Comparison of ENCODE assay signal across 22 cellular contexts in the genomic region with DNA sequence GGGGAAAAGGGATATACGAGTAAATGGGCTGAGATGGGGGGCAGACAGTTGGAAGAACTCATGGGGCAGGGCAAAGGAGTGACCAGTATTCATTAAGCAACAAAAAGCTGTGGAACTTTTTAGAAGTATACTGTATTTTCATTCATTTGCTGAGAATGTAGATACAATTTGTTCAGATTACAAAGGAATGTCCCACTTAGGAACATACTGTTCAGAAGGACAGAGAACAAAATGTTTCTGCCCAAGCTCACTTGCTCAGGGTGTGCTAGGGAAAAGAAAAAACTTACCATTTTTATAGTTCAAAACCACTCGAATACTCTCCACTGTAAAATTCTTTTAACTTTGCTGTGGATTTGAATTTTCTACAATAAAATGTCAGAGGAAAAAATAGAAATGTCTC.
"Had no signal": no experiment of that assay in that cellular context is flagged by ENCODE, and none has a peak within 500 bp of the region (broad histone marks: within the 10 kb centered on the region; RNA-seq: fewer than 3 reads in every experiment).

No MANE protein-coding gene starts in this region.

- DNase-seq: effector memory CD8-positive, alpha-beta T cell; glutamatergic neuron; kidney; left cardiac atrium; left ventricle myocardium inferior; lower lobe of right lung; mesenchymal stem cell; midbrain; naive B cell; occipital lobe; pancreas; stimulated activated CD4-positive, alpha-beta T cell treated with anti-CD3 and anti-CD28 coated beads, Interleukin-2, amount 100 ng/mL, for 24 hours; stimulated activated CD4-positive, alpha-beta T cell treated with anti-CD3 and anti-CD28 coated beads, Interleukin-4, amount 100 ng/mL, for 4 hours; stimulated activated naive B cell treated with anti-CD40 and anti-IgM and Interleukin-4, amounts not matched to agents 10 μg/mL and 1 μg/mL and 100 μg/mL, for 72 hours; stimulated activated naive CD8-positive, alpha-beta T cell treated with anti-CD3 and anti-CD28 coated beads, Interleukin-15, amount 100 ng/mL, for 72 hours; upper lobe of right lung had no signal

- H3K27ac ChIP-seq: epithelial cell of prostate, gastroesophageal sphincter, left ventricle myocardium inferior, pancreas, skin epidermis, vagina had no signal

- H3K4me3 ChIP-seq: esophagus muscularis mucosa, gastroesophageal sphincter, left ventricle myocardium inferior, lower lobe of right lung, pancreas, skin epidermis, thyroid gland, upper lobe of right lung, vagina had no signal

- H3K9me3 ChIP-seq: esophagus muscularis mucosa, gastroesophageal sphincter, left ventricle myocardium inferior, lower lobe of right lung, pancreas, thyroid gland, upper lobe of right lung, vagina had no signal

- H3K36me3 ChIP-seq: esophagus muscularis mucosa, gastroesophageal sphincter, left ventricle myocardium inferior, lower lobe of right lung, pancreas, thyroid gland, upper lobe of right lung, vagina had no signal

- H3K4me1 ChIP-seq: esophagus muscularis mucosa, gastroesophageal sphincter, left ventricle myocardium inferior, lower lobe of right lung, thyroid gland, upper lobe of right lung, vagina had no signal

- ATAC-seq: effector memory CD8-positive, alpha-beta T cell; gastroesophageal sphincter; left cardiac atrium; lower lobe of right lung; stimulated activated naive B cell treated with anti-CD40 and anti-IgM and Interleukin-4, amounts not matched to agents 10 μg/mL and 1 μg/mL and 100 μg/mL, for 72 hours; stimulated activated naive CD8-positive, alpha-beta T cell treated with anti-CD3 and anti-CD28 coated beads, Interleukin-15, amount 100 ng/mL, for 72 hours; upper lobe of right lung had no signal

- H3K27me3 ChIP-seq: esophagus muscularis mucosa, gastroesophageal sphincter, pancreas, thyroid gland, upper lobe of right lung, vagina had no signal
